ENCODE assay signal across 8 cellular contexts in genomic region chr18:31840499-31840898, GRCh38.
"Had no signal": no experiment of that assay in that cellular context is flagged by ENCODE, and none has a peak within 500 bp of the region (broad histone marks: within the 10 kb centered on the region; RNA-seq: fewer than 3 reads in every experiment).

No MANE protein-coding gene starts in this region.

- ATAC-seq: HepG2, K562 had no signal

- H3K27ac Mint-ChIP-seq: IgD-negative memory B cell had no signal

- H3K4me1 Mint-ChIP-seq: IgD-negative memory B cell had no signal

- FAIRE-seq: HepG2, HTR-8/SVneo, K562 had no signal

- H3K9me3 Mint-ChIP-seq: IgD-negative memory B cell had no signal

- H3K4me3 Mint-ChIP-seq: IgD-negative memory B cell had no signal

- H3K4me3 ChIP-seq: K562 had no signal

- DNase-seq: IMR-90, KBM-7, KG1 had no signal

- H3K27ac ChIP-seq: HL-60 had no signal

- H3K27me3 Mint-ChIP-seq: IgD-negative memory B cell had no signal
